In genomic region chrX:26649534-26649933, GRCh38 we compare ENCODE assay signal across 8 cellular contexts.
DNase-seq lines count a peak whose midpoint lies in the region; ATAC-seq, FAIRE-seq and TF ChIP-seq lines count a peak whose summit lies in the region.

No MANE protein-coding gene starts in this region.

- ATAC-seq in HG03025 (IDR thresholded peaks at IDR 0.05; ENCODE audit: low FRiP score, unreplicated experiment): no peak
- ATAC-seq in gastrocnemius medialis: no peak

- intact Hi-C loops in gastrocnemius medialis (cut with DNase I; ENCODE audit: low total_unique reads): no loop called here

- TF ChIP-seq CTCF in nephron progenitor cell (IDR thresholded peaks at IDR 0.05): peak; percentile 37
- TF ChIP-seq CTCF in gastrocnemius medialis (IDR thresholded peaks at IDR 0.05 in 4 of 5, conservative IDR thresholded peaks at IDR 0.05 in 1 of 5): no peak

- no peaks in the 10 kb centered on the region for H3K4me1 ChIP-seq in gastrocnemius medialis

- no peak overlapping the region for H3K27ac Mint-ChIP-seq in nephron progenitor cell

- TF ChIP-seq POLR2A in gastrocnemius medialis (IDR thresholded peaks at IDR 0.05): no peak

- no peaks in the 10 kb centered on the region for H3K4me1 Mint-ChIP-seq in nephron progenitor cell

- H3K27me3 ChIP-seq in gastrocnemius medialis: no peaks in the 10 kb centered on the region

- no peaks in the 10 kb centered on the region for H3K36me3 Mint-ChIP-seq in nephron progenitor cell (ENCODE audit: low read depth)

- H3K27me3 Mint-ChIP-seq in nephron progenitor cell (ENCODE audit: low read depth, poor library complexity): peaks cover 3% of the 10 kb centered on the region

- peaks cover 78% of the 10 kb centered on the region for H3K9me3 Mint-ChIP-seq in nephron progenitor cell

- H3K27ac ChIP-seq in gastrocnemius medialis: no peak overlapping the region

- H3K36me3 ChIP-seq in gastrocnemius medialis: no peaks in the 10 kb centered on the region

- H3K4me3 ChIP-seq in gastrocnemius medialis: no peak overlapping the region

- H3K4me3 Mint-ChIP-seq in nephron progenitor cell: no peak overlapping the region

- peak; percentile 0 for DNase-seq in NCI-H1092 treated with DMSO at 0.1 percent for 48 hours (lab: John Stamatoyannopoulos, UW)
- DNase-seq in NCI-H1092 (lab: John Stamatoyannopoulos, UW): no peak
- DNase-seq in HTR-8/SVneo (ENCODE audit: insufficient read length, low spot score): peak; percentile 15
- peak; percentile 17 for DNase-seq in amniotic epithelial cell (ENCODE audit: low read depth)
- no peak for DNase-seq in nephron progenitor cell
- DNase-seq in gastrocnemius medialis: no peak
- DNase-seq in effector CD4-positive, alpha-beta T cell: no peak

- in situ Hi-C loops in gastrocnemius medialis (cut with MboI; ENCODE audit: low sequenced_read_pairs in 4 of 4): no loop called here

- H3K9me3 ChIP-seq in gastrocnemius medialis: peaks cover 0 to 12% (median 0%) of the 10 kb centered on the region in 3 donors

- no peak for FAIRE-seq in HTR-8/SVneo (lab: Jason Lieb, UNC)

Comparison
In these comparisons a context has a peak if more than half of its experiments do, and no peak if none do; other contexts are left out.
1. DNase-seq: peak in NCI-H1092 treated with DMSO at 0.1 percent for 48 hours (single experiment), HTR-8/SVneo (single experiment) and amniotic epithelial cell (single experiment); none in NCI-H1092 (single experiment), nephron progenitor cell (single experiment), gastrocnemius medialis (0 of 2) and effector CD4-positive, alpha-beta T cell (single experiment).